9 cellular contexts compared by ENCODE assay signal in genomic region chr13:97307882-97308624, GRCh38.
DNase-seq lines count a peak whose midpoint lies in the region; ATAC-seq lines count a peak whose summit lies in the region.
"Had no signal": no experiment of that assay in that cellular context is flagged by ENCODE, and none has a peak within 500 bp of the region (broad histone marks: within the 10 kb centered on the region; RNA-seq: fewer than 3 reads in every experiment).

No MANE protein-coding gene starts in this region.

- H3K36me3 ChIP-seq in SJSA1 = 0 out of 2 replicates have a peak, but pooled peaks cover 2% of the 10 kb centered on the region
- H3K36me3 ChIP-seq: neutrophil had no signal

- DNase-seq in Daoy (ENCODE audit: low read depth) (peak; percentile 79), SJSA1 (ENCODE audit: low read depth in 1 of 2, low spot score in 2 of 2) (peak; percentile 87 to 94), fibroblast of peridontal ligament (ENCODE audit: extremely low read depth) (peak; percentile 60), nucleus accumbens (lab: John Stamatoyannopoulos, UW) (peak in 43 of 56 donors; percentile 15 to 75 (median 40)), NCI-H128 (lab: John Stamatoyannopoulos, UW; ENCODE audit: unreplicated experiment) (no peak), T-helper 17 cell (no peak), posterior vena cava (ENCODE audit: low spot score) (no peak)

- no peaks in the 10 kb centered on the region for H3K27me3 Mint-ChIP-seq in T-helper 17 cell

- H3K9me3 ChIP-seq in SJSA1 (replicated peaks) = no peaks in the 10 kb centered on the region
- no peaks in the 10 kb centered on the region for H3K9me3 ChIP-seq in T-helper 17 cell (ENCODE audit: control insufficient read depth, low read length, poor library complexity, severe bottlenecking)
- H3K9me3 ChIP-seq: neutrophil had no signal

- peak overlapping the region; percentile 85 for H3K27ac ChIP-seq in SJSA1
- H3K27ac ChIP-seq: neutrophil had no signal

- H3K4me3 Mint-ChIP-seq in T-helper 17 cell = no peak overlapping the region

- no peak overlapping the region for H3K27ac Mint-ChIP-seq in T-helper 17 cell

- peaks cover 40% of the 10 kb centered on the region for H3K4me1 ChIP-seq in SJSA1 (replicated peaks)

- ATAC-seq in T-helper 17 cell (no peak), HG03571 (IDR thresholded peaks at IDR 0.05; ENCODE audit: unreplicated experiment) (no peak)

- no peaks in the 10 kb centered on the region for H3K27me3 ChIP-seq in SJSA1 (replicated peaks)
- H3K27me3 ChIP-seq: neutrophil had no signal

- no peak overlapping the region for H3K4me3 ChIP-seq in SJSA1

- intact Hi-C loops in posterior vena cava (cut with DNase I) = no loop called here

- peaks cover 3% of the 10 kb centered on the region for H3K36me3 Mint-ChIP-seq in T-helper 17 cell (ENCODE audit: low read depth)

- peaks cover 14% of the 10 kb centered on the region for H3K4me1 Mint-ChIP-seq in T-helper 17 cell

Comparison
In these comparisons a context has a peak if more than half of its experiments do, and no peak if none do; other contexts are left out.
1. DNase-seq: peak in Daoy (single experiment), SJSA1 (2 of 2), fibroblast of peridontal ligament (single experiment) and nucleus accumbens (43 of 56); none in NCI-H128 (single experiment), T-helper 17 cell (0 of 3) and posterior vena cava (single experiment).